In the genomic region with DNA sequence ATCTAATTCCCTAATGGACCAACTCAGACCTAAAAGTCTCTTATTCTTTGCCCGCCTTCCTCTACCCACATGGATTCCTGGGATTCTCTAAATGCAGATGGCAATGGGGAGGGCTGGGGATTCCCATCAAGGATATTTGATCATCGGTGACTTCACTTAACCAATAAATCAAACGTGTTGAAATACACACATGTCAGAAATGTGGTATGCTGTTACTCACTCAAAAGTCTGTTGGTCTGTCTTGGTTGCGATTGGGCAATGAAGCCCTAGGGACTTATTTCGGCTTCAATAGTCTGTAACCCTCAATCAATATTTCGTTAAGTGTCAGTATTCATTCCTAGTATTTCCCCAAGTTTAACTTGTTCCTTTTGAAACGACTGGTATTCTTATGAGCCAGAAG, we compare ENCODE assay signal across 15 cellular contexts.
A peak's percentile ranks its signal among the peaks of the same experiment; 100 is the strongest.
DNase-seq lines count a peak whose midpoint lies in the region; ATAC-seq and TF ChIP-seq lines count a peak whose summit lies in the region.
"Had no signal": no experiment of that assay in that cellular context is flagged by ENCODE, and none has a peak within 500 bp of the region (broad histone marks: within the 10 kb centered on the region; RNA-seq: fewer than 3 reads in every experiment).

No MANE protein-coding gene starts in this region.

- H3K4me1 Mint-ChIP-seq in T-helper 17 cell: peaks cover 26% of the 10 kb centered on the region

- no peak overlapping the region for H3K4me3 Mint-ChIP-seq in T-helper 17 cell
- H3K4me3 Mint-ChIP-seq: activated CD4-positive, alpha-beta T cell treated with anti-CD3 and anti-CD28 coated beads for 36 hours had no signal

- DNase-seq in AG04449 (ENCODE audit: low read depth, low spot score) (peak; percentile 21), HS-5 (ENCODE audit: low read depth) (peak; percentile 95), RPMI7951 (ENCODE audit: low read depth) (peak; percentile 17), fibroblast of peridontal ligament (ENCODE audit: extremely low read depth) (peak; percentile 96), SIG-M5 treated with dmso at 0.1 percent for 504 hours (lab: John Stamatoyannopoulos, UW; ENCODE audit: unreplicated experiment) (no peak), T-helper 17 cell (no peak)
- DNase-seq: activated CD4-positive, alpha-beta T cell treated with anti-CD3 and anti-CD28 coated beads for 36 hours; activated T-cell treated with anti-CD3 and anti-CD28 coated beads, Interleukin-2, amount 50 U/mL, for 1 hour; cortex of kidney; NCI-H1105 treated with DMSO at 0.1 percent for 48 hours; nucleus accumbens; T-helper 1 cell had no signal

- TF ChIP-seq CTCF in AG04449 (IDR thresholded peaks at IDR 0.05; ENCODE audit: insufficient read depth, low read length, missing control alignments): no peak

- POLR2A ChIA-PET in AG04449 (lab: Yijun Ruan, JAX): no interaction called here

- H3K4me3 ChIP-seq in AG04449 (ENCODE audit: low read depth, low read length): no peak overlapping the region
- H3K4me3 ChIP-seq: skin epidermis had no signal

- H3K36me3 Mint-ChIP-seq in T-helper 17 cell (ENCODE audit: low read depth): no peaks in the 10 kb centered on the region

- H3K27ac Mint-ChIP-seq in T-helper 17 cell: no peak overlapping the region
- H3K27ac Mint-ChIP-seq: activated CD4-positive, alpha-beta T cell treated with anti-CD3 and anti-CD28 coated beads for 36 hours had no signal

- H3K27me3 Mint-ChIP-seq in T-helper 17 cell: peaks cover 51% of the 10 kb centered on the region

- H3K9me3 ChIP-seq in T-helper 17 cell (ENCODE audit: control insufficient read depth, low read length, poor library complexity, severe bottlenecking): no peaks in the 10 kb centered on the region

- CTCF ChIA-PET in AG04449 (lab: Yijun Ruan, JAX): no interaction called here

- ATAC-seq in HG03280 (IDR thresholded peaks at IDR 0.05; ENCODE audit: unreplicated experiment) (no peak), HG03039 (IDR thresholded peaks at IDR 0.05; ENCODE audit: unreplicated experiment) (no peak), T-helper 17 cell (no peak)
- ATAC-seq: activated CD4-positive, alpha-beta T cell treated with anti-CD3 and anti-CD28 coated beads for 36 hours had no signal

Comparison
In these comparisons a context has a peak if more than half of its experiments do, and no peak if none do; other contexts are left out.
1. DNase-seq: peak in AG04449 (single experiment), HS-5 (single experiment), RPMI7951 (single experiment) and fibroblast of peridontal ligament (single experiment); none in SIG-M5 treated with dmso at 0.1 percent for 504 hours (single experiment) and T-helper 17 cell (0 of 3).